Comparison of ENCODE assay signal across 8 cellular contexts in the genomic region with DNA sequence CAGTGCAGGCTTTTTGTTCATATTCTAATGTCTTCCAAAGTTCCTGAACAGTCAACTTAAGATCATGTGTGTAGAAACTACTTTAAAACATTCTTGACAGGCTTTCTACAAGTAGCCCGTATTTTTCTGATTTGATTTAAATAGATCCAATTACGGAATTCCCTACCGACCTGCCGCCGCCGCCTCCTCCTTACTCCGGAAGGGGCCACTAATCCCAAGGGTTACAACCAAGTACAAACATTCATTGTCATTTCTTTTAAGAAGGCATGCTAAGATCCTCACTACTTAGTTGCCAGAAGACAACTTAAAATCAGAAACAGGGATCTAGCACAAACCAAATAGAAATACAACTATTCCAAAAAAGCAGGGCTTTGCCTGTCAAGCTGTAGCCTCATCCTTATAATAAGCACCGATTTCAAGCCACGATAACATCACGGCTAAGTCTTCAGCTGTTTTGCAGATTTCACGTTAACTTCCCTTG. TPM values are rescaled to one million over a fixed set of nuclear protein-coding genes. Genes with fewer than 3 reads are reported as not detected.
DNase-seq lines count a peak whose midpoint lies in the region; ATAC-seq and TF ChIP-seq lines count a peak whose summit lies in the region.

No MANE protein-coding gene starts in this region.

- no peak for ATAC-seq in HG03045 (IDR thresholded peaks at IDR 0.05; ENCODE audit: unreplicated experiment)

- peak overlapping the region; percentile 80 for H3K4me2 ChIP-seq in BLaER1

- intact Hi-C loops in ascending aorta (cut with DNase I): loop anchor here (2.0 to 5.0 kb wide), 3 partner anchors 49 to 303 kb away; a partner anchor contains a TSS

- H3K9ac ChIP-seq in BLaER1: peak overlapping the region; percentile 95
- peak overlapping the region; percentile 89 for H3K9ac ChIP-seq in HUES48 (ENCODE audit: low read depth, low read length)
- H3K9ac ChIP-seq in subcutaneous abdominal adipose tissue (ENCODE audit: low read length in 5 of 5): peak overlapping the region; percentile 73 to 99 (median 93)

- peaks cover 15% of the 10 kb centered on the region for H3K36me3 ChIP-seq in BLaER1
- H3K36me3 ChIP-seq in HUES48 (ENCODE audit: control insufficient read depth, insufficient read depth, low read length): no peaks in the 10 kb centered on the region
- no peaks in the 10 kb centered on the region for H3K36me3 ChIP-seq in ascending aorta
- H3K36me3 ChIP-seq in subcutaneous abdominal adipose tissue (ENCODE audit: control insufficient read depth in 5 of 5, insufficient read depth in 5 of 5, low read length in 5 of 5): no peaks in the 10 kb centered on the region

- H3K4me3 ChIP-seq in BLaER1: peak overlapping the region; percentile 83
- H3K4me3 ChIP-seq in HUES48 (ENCODE audit: low read depth, low read length): peak overlapping the region; percentile 86
- peak overlapping the region; percentile 67 to 70 for H3K4me3 ChIP-seq in ascending aorta
- H3K4me3 ChIP-seq in subcutaneous abdominal adipose tissue (ENCODE audit: low read depth in 1 of 5, low read length in 5 of 5): peak overlapping the region; percentile 76 to 98 (median 90)

- H3K27ac ChIP-seq in BLaER1: peak overlapping the region; percentile 93
- H3K27ac ChIP-seq in HUES48 (ENCODE audit: low read depth, low read length): peak overlapping the region; percentile 96
- H3K27ac ChIP-seq in ascending aorta: peak overlapping the region; percentile 79 to 87
- H3K27ac ChIP-seq in subcutaneous abdominal adipose tissue (ENCODE audit: low read depth, low read length): peak overlapping the region; percentile 89

- no peak for TF ChIP-seq CTCF in ascending aorta (IDR thresholded peaks at IDR 0.05)

- no peaks in the 10 kb centered on the region for H3K9me3 ChIP-seq in BLaER1
- H3K9me3 ChIP-seq in HUES48 (ENCODE audit: control insufficient read depth, insufficient read depth, low read length): no peaks in the 10 kb centered on the region
- H3K9me3 ChIP-seq in ascending aorta: no peaks in the 10 kb centered on the region
- H3K9me3 ChIP-seq in subcutaneous abdominal adipose tissue (ENCODE audit: control insufficient read depth in 5 of 5, low read length in 5 of 5): no peaks in the 10 kb centered on the region

- H3K4me1 ChIP-seq in BLaER1 (peaks cover 68% of the 10 kb centered on the region), HUES48 (ENCODE audit: control insufficient read depth, insufficient read depth, low read length) (peaks cover 21% of the 10 kb centered on the region), ascending aorta (peaks cover 0 to 26% of the 10 kb centered on the region in 2 donors), subcutaneous abdominal adipose tissue (ENCODE audit: control insufficient read depth in 5 of 5, insufficient read depth in 5 of 5, low read length in 5 of 5) (peaks cover 2 to 45% (median 35%) of the 10 kb centered on the region in 5 donors)

- H3K27me3 ChIP-seq in BLaER1: no peaks in the 10 kb centered on the region
- H3K27me3 ChIP-seq in HUES48 (ENCODE audit: control insufficient read depth, insufficient read depth, low read length): no peaks in the 10 kb centered on the region
- H3K27me3 ChIP-seq in ascending aorta: no peaks in the 10 kb centered on the region
- H3K27me3 ChIP-seq in subcutaneous abdominal adipose tissue (ENCODE audit: control insufficient read depth in 5 of 5, insufficient read depth in 4 of 5, low read length in 5 of 5): no peaks in the 10 kb centered on the region

- DNase-seq in ascending aorta (ENCODE audit: low spot score in 2 of 2) (no peak), iris pigment epithelial cell (ENCODE audit: low read depth) (peak; percentile 51), NCI-H2081 treated with DMSO at 0.1 percent for 48 hours (lab: John Stamatoyannopoulos, UW) (no peak)
- no peak for DNase-seq in stimulated activated CD4-positive, alpha-beta T cell treated with anti-CD3 and anti-CD28 coated beads, Interleukin-4, amount 100 ng/mL, for 24 hours

- peaks cover 50% of the 10 kb centered on the region for H4K20me1 ChIP-seq in BLaER1

RNA-seq across cellular contexts. Expression of a gene that starts 0.8 kb away (rescaled TPM):
- total RNA-seq in ascending aorta: 13.9 TPM

RNA-seq across cellular contexts. Expression of a gene that starts 47.8 kb away (rescaled TPM):
- 2.1 TPM for total RNA-seq in ascending aorta
